ENCODE assay signal across 9 cellular contexts in genomic region chr19:39351537-39352037, GRCh38. TPM values are rescaled to one million over a fixed set of nuclear protein-coding genes. Genes with fewer than 3 reads are reported as not detected.
DNase-seq lines count a peak whose midpoint lies in the region; ATAC-seq and TF ChIP-seq lines count a peak whose summit lies in the region.
"Had no signal": no experiment of that assay in that cellular context is flagged by ENCODE, and none has a peak within 500 bp of the region (broad histone marks: within the 10 kb centered on the region; RNA-seq: fewer than 3 reads in every experiment).

No MANE protein-coding gene starts in this region.

- no peak overlapping the region for H3K4me2 ChIP-seq in neural progenitor cell

- H3K79me2 ChIP-seq in neural progenitor cell (ENCODE audit: low read depth) = peaks cover 52% of the 10 kb centered on the region

- H3K27me3 Mint-ChIP-seq in neural progenitor cell (ENCODE audit: insufficient read depth, low read depth) = no peaks in the 10 kb centered on the region

- H3K4me3 ChIP-seq in skin epidermis = no peak overlapping the region
- H3K4me3 ChIP-seq in neural progenitor cell = no peak overlapping the region
- H3K4me3 ChIP-seq in HAP-1 = no peak overlapping the region

- peaks cover 0 to 9% of the 10 kb centered on the region in 2 donors for H3K36me3 Mint-ChIP-seq in activated naive CD4-positive, alpha-beta T cell treated with anti-CD3 and anti-CD28 coated beads, Interleukin-2, amount 50 U/mL, for 72 hours
- peaks cover 32% of the 10 kb centered on the region for H3K36me3 Mint-ChIP-seq in neural progenitor cell

- peaks cover 2% of the 10 kb centered on the region for H3F3A ChIP-seq in neural progenitor cell (ENCODE audit: low read depth)

- in situ Hi-C loops in GM13977 (cut with MboI; ENCODE audit: low pct_unique_long_range_greater_than_20kb, low sequenced_read_pairs, unreplicated experiment) (no loop called here), HAP-1 (cut with MboI; ENCODE audit: low sequenced_read_pairs) (no loop called here)

- DNase-seq in GM13977 (ENCODE audit: low spot score) (peak; percentile 92), HPDE6-E6E7 (ENCODE audit: extremely low spot score) (no peak), neural progenitor cell (ENCODE audit: low spot score) (no peak), HAP-1 (ENCODE audit: low spot score in 2 of 2) (no peak)
- DNase-seq in activated naive CD4-positive, alpha-beta T cell treated with anti-CD3 and anti-CD28 coated beads, Interleukin-2, amount 50 U/mL, for 72 hours (ENCODE audit: low spot score in 2 of 2) = peak in 1 of 2 donors; percentile 69

- no peaks in the 10 kb centered on the region for H3K4me1 Mint-ChIP-seq in neural progenitor cell

- H3K27ac ChIP-seq in skin epidermis = peak overlapping the region in 19 of 21 experiments; percentile 8 to 79 (median 58)
- H3K27ac ChIP-seq in neural progenitor cell = no peak overlapping the region
- H3K27ac ChIP-seq: parathyroid adenoma had no signal

- peaks cover 90% of the 10 kb centered on the region for H4K20me1 ChIP-seq in neural progenitor cell (ENCODE audit: low read depth)

- ATAC-seq in HG02798 (IDR thresholded peaks at IDR 0.05; ENCODE audit: poor library complexity, unreplicated experiment) (peak; percentile 73), HG02763 (IDR thresholded peaks at IDR 0.05; ENCODE audit: unreplicated experiment) (no peak)
- ATAC-seq in activated naive CD4-positive, alpha-beta T cell treated with anti-CD3 and anti-CD28 coated beads, Interleukin-2, amount 50 U/mL, for 72 hours = peak; percentile 94 to 97

- peak overlapping the region; percentile 73 to 93 for H3K27ac Mint-ChIP-seq in activated naive CD4-positive, alpha-beta T cell treated with anti-CD3 and anti-CD28 coated beads, Interleukin-2, amount 50 U/mL, for 72 hours
- no peak overlapping the region for H3K27ac Mint-ChIP-seq in neural progenitor cell

- H2AFZ ChIP-seq in neural progenitor cell (replicated peaks) = no peak overlapping the region
- H2AFZ ChIP-seq: parathyroid adenoma had no signal

- no peak overlapping the region for H3K4me3 Mint-ChIP-seq in neural progenitor cell

- no peaks in the 10 kb centered on the region for H3K36me3 ChIP-seq in neural progenitor cell
- H3K36me3 ChIP-seq in HAP-1 (replicated peaks) = peaks cover 45% of the 10 kb centered on the region

- H3K4me1 ChIP-seq in neural progenitor cell = no peaks in the 10 kb centered on the region
- H3K4me1 ChIP-seq in HAP-1 = no peaks in the 10 kb centered on the region; the same call in none of the 2 replicates
- H3K4me1 ChIP-seq: parathyroid adenoma had no signal

- H3K27me3 ChIP-seq in neural progenitor cell (no peaks in the 10 kb centered on the region), HAP-1 (ENCODE audit: low read depth) (no peaks in the 10 kb centered on the region)

- H3K9me3 ChIP-seq in neural progenitor cell (ENCODE audit: low read depth) (no peaks in the 10 kb centered on the region), HAP-1 (no peaks in the 10 kb centered on the region)

- no peaks in the 10 kb centered on the region for H3K9me3 Mint-ChIP-seq in activated naive CD4-positive, alpha-beta T cell treated with anti-CD3 and anti-CD28 coated beads, Interleukin-2, amount 50 U/mL, for 72 hours
- H3K9me3 Mint-ChIP-seq in neural progenitor cell = no peaks in the 10 kb centered on the region

- TF ChIP-seq CTCF in GM13977 (IDR thresholded peaks at IDR 0.05; ENCODE audit: extremely low read depth, insufficient read depth, missing control alignments) = peak; percentile 32
- TF ChIP-seq CTCF in neural progenitor cell (IDR thresholded peaks at IDR 0.05) = no peak

- H3K9ac ChIP-seq in neural progenitor cell = no peak overlapping the region
- H3K9ac ChIP-seq: parathyroid adenoma had no signal

RNA-seq across cellular contexts. Expression of gene SAMD4B, which starts 9.4 kb away (rescaled TPM):
- total RNA-seq in activated naive CD4-positive, alpha-beta T cell treated with anti-CD3 and anti-CD28 coated beads, Interleukin-2, amount 50 U/mL, for 72 hours = 10 to 100 TPM; 42.1 to 56.1 TPM
- total RNA-seq in neural progenitor cell (ENCODE audit: low replicate concordance) = 32.8 and 105 TPM in 2 replicates

RNA-seq across cellular contexts. Expression of gene GMFG, which starts 15.7 kb away (rescaled TPM):
- 100 to 1,000 TPM; 315 to 372 TPM for total RNA-seq in activated naive CD4-positive, alpha-beta T cell treated with anti-CD3 and anti-CD28 coated beads, Interleukin-2, amount 50 U/mL, for 72 hours
- total RNA-seq in neural progenitor cell (ENCODE audit: low replicate concordance) = 0.43 TPM in 1 of 2 replicates, not detected in the other

RNA-seq across cellular contexts. Expression of gene LRFN1, which starts 30.9 kb away (rescaled TPM):
- 10 to 100 TPM in 1 of 2 donors, 1 to 10 TPM in 1; 5.3 to 11.2 TPM for total RNA-seq in activated naive CD4-positive, alpha-beta T cell treated with anti-CD3 and anti-CD28 coated beads, Interleukin-2, amount 50 U/mL, for 72 hours
- 0.17 and 4.3 TPM in 2 replicates for total RNA-seq in neural progenitor cell (ENCODE audit: low replicate concordance)

RNA-seq across cellular contexts. Expression of gene PAF1, which starts 39.3 kb away (rescaled TPM):
- total RNA-seq in activated naive CD4-positive, alpha-beta T cell treated with anti-CD3 and anti-CD28 coated beads, Interleukin-2, amount 50 U/mL, for 72 hours = 10 to 100 TPM; 42.2 to 58.2 TPM
- total RNA-seq in neural progenitor cell (ENCODE audit: low replicate concordance) = 15.6 and 29.1 TPM in 2 replicates

RNA-seq across cellular contexts. Expression of gene MED29, which starts 39.6 kb away (rescaled TPM):
- total RNA-seq in activated naive CD4-positive, alpha-beta T cell treated with anti-CD3 and anti-CD28 coated beads, Interleukin-2, amount 50 U/mL, for 72 hours = 10 to 100 TPM; 22.2 to 23.6 TPM
- total RNA-seq in neural progenitor cell (ENCODE audit: low replicate concordance) = 27.0 and 28.2 TPM in 2 replicates

Comparison
In these comparisons a context has a peak if more than half of its experiments do, and no peak if none do; other contexts are left out.
1. RNA of gene GMFG, which starts 15.7 kb away (total RNA-seq): 315 to 372 TPM in activated naive CD4-positive, alpha-beta T cell treated with anti-CD3 and anti-CD28 coated beads, Interleukin-2, amount 50 U/mL, for 72 hours; 0.43 TPM in neural progenitor cell; every median in the first group is over 100 times any median in the second.